Comparison of ENCODE assay signal across 18 cellular contexts in the genomic region with DNA sequence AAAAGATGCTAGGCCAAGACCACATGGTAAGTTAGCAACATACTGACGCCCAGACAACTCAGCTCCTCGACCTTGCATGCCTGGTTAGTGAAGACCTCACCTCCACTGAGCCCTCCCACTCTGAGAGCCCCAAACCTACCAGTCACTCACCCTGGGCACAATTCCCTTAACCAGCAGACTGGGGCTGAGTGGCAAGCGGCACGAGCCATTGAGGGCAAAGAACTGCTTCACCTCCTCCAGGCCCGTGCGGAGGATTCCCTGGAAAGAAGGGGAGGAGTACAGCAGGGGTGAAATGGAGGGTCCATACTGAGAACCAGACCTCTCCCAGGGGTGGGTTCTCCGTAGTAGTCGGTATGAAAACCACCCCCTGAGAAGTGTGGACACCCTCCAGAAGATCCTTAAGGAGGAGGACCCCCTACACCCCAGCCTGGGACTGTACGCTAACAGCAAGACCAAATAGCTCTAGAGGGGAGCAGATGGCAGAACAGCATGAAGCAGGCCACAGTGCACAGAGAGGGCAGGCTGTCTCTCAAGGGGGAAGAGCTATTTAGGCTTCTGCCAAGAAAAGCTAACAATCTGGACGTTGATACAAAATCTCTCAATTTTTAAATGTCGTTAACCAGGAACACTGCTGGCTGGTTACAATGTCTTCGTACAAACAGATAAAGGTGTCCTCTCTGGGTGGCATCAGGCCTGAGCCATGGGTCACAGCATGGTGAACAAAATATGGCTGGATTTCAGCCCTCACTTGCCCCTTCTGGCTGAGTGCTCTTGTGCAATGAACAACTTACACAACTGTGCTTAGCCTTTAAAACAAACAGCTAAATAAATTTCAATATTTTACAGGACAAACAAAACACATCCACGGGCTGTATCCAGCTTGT. TPM values are rescaled to one million over a fixed set of nuclear protein-coding genes. Genes with fewer than 3 reads are reported as not detected.
A peak's percentile ranks its signal among the peaks of the same experiment; 100 is the strongest.
DNase-seq lines count a peak whose midpoint lies in the region; ATAC-seq, FAIRE-seq and TF ChIP-seq lines count a peak whose summit lies in the region.
"Had no signal": no experiment of that assay in that cellular context is flagged by ENCODE, and none has a peak within 500 bp of the region (broad histone marks: within the 10 kb centered on the region; RNA-seq: fewer than 3 reads in every experiment).

No MANE protein-coding gene starts in this region.

- ATAC-seq in HepG2 = no peak
- peak; percentile 55 for ATAC-seq in aorta (ENCODE audit: low FRiP score)
- no peak for ATAC-seq in naive thymus-derived CD4-positive, alpha-beta T cell

- TF ChIP-seq RAD21 in liver (IDR thresholded peaks at IDR 0.05) (peak in 1 of 2 donors; percentile 22), HepG2 (CRISPR knock-in tag; IDR thresholded peaks at IDR 0.05) (no peak)

- POLR2A ChIA-PET in HepG2 (lab: Yijun Ruan, JAX) = no interaction called here
- POLR2A ChIA-PET in naive thymus-derived CD4-positive, alpha-beta T cell (lab: Charles Lee) = interaction anchor here (1.0 to 3.4 kb wide), 3 partner anchors 52 to 63 kb away, joined by 4 to 16 read pairs (median 4); a partner anchor contains a TSS

- DNase-seq in HepG2 (ENCODE audit: low spot score) (no peak), glutamatergic neuron (peak; percentile 49), aorta (peak in 1 of 2 donors; percentile 56), HAP-1 (ENCODE audit: low spot score in 2 of 2) (no peak), transverse colon (no peak)
- no peak for DNase-seq in naive thymus-derived CD4-positive, alpha-beta T cell
- DNase-seq: activated B cell treated with CpG ODN at 0.5 μM for 24 hours, EL, foreskin fibroblast, kidney glomerular epithelial cell, NCI-H226, nucleus accumbens, SIG-M5 had no signal

- peaks cover 33% of the 10 kb centered on the region for H3K9me3 Mint-ChIP-seq in glutamatergic neuron (ENCODE audit: unreplicated experiment)
- peaks cover 0 to 1% (median 0%) of the 10 kb centered on the region in 11 donors for H3K9me3 Mint-ChIP-seq in naive thymus-derived CD4-positive, alpha-beta T cell
- H3K9me3 Mint-ChIP-seq: activated B cell treated with CpG ODN at 0.5 μM for 24 hours; activated T-helper 1 cell treated with anti-CD3 and anti-CD28 coated beads, Interleukin-12 subunit alpha, Interleukin-12 subunit beta, Interleukin-2, Interleukin-4 antibody, amounts not matched to agents 30 ng/mL and 10 ng/mL and 1 ng/mL, durations not matched to agents 14 hours and 24 hours and 36 hours had no signal

- WGBS in liver = 77% methylated on average over 13 of the region's 13 CpGs
- 85% methylated on average over 12 of the region's 13 CpGs for WGBS in HepG2 (ENCODE audit: low lambda C conversion rate)
- 26 to 31% methylated on average over 13 of the region's 13 CpGs for WGBS in aorta, 2 donors
- WGBS in transverse colon (ENCODE audit: low coverage in 1 of 2), 2 donors = 80 to 84% methylated on average over 2 to 13 of the region's 13 CpGs

- H3K79me2 ChIP-seq in HepG2 (ENCODE audit: insufficient read depth, low read length) = no peaks in the 10 kb centered on the region

- H3K4me1 ChIP-seq in liver (ENCODE audit: control insufficient read depth in 4 of 4, insufficient read depth in 4 of 4, low read length in 3 of 4) = peaks cover 5 to 28% (median 18%) of the 10 kb centered on the region in 4 donors
- no peaks in the 10 kb centered on the region for H3K4me1 ChIP-seq in HepG2 (ENCODE audit: insufficient read depth, low read length)
- peaks cover 30% of the 10 kb centered on the region for H3K4me1 ChIP-seq in rectal smooth muscle tissue (ENCODE audit: control insufficient read depth, insufficient read depth, low read length)
- H3K4me1 ChIP-seq in aorta (ENCODE audit: control insufficient read depth in 1 of 2, insufficient read depth in 2 of 2, low read length in 2 of 2) = peaks cover 0 to 8% of the 10 kb centered on the region in 2 donors
- no peaks in the 10 kb centered on the region for H3K4me1 ChIP-seq in HAP-1
- peaks cover 0 to 8% of the 10 kb centered on the region in 2 donors for H3K4me1 ChIP-seq in naive thymus-derived CD4-positive, alpha-beta T cell (ENCODE audit: control insufficient read depth in 2 of 2, insufficient read depth in 2 of 2, low read length in 2 of 2)
- peaks cover 6 to 28% (median 12%) of the 10 kb centered on the region in 4 donors for H3K4me1 ChIP-seq in transverse colon

- BruUV-seq in HepG2 (replicated peaks; lab: Mats Ljungman, UMichigan) = no TSS peak

- H3K27ac Mint-ChIP-seq in glutamatergic neuron (ENCODE audit: unreplicated experiment) = peak overlapping the region; percentile 91
- H3K27ac Mint-ChIP-seq in naive thymus-derived CD4-positive, alpha-beta T cell = peak overlapping the region in 1 of 9 donors; percentile 17

- peak overlapping the region; percentile 0 to 46 for H3K27ac ChIP-seq in liver (ENCODE audit: low read depth in 1 of 2, low read length in 2 of 2)
- H3K27ac ChIP-seq in HepG2 (ENCODE audit: extremely low read length, insufficient read depth, low read length) = no peak overlapping the region
- H3K27ac ChIP-seq in rectal smooth muscle tissue (ENCODE audit: low read depth, low read length) = peak overlapping the region; percentile 62
- peak overlapping the region in 1 of 2 donors; percentile 70 for H3K27ac ChIP-seq in aorta (ENCODE audit: low read depth in 1 of 2, low read length in 2 of 2)
- no peak overlapping the region for H3K27ac ChIP-seq in naive thymus-derived CD4-positive, alpha-beta T cell (ENCODE audit: low read depth, low read length)
- peak overlapping the region in 1 of 4 donors; percentile 14 for H3K27ac ChIP-seq in transverse colon

- peaks cover 61% of the 10 kb centered on the region for H3K4me1 Mint-ChIP-seq in glutamatergic neuron (ENCODE audit: low read depth, unreplicated experiment)
- H3K4me1 Mint-ChIP-seq in naive thymus-derived CD4-positive, alpha-beta T cell = peaks cover 0 to 13% (median 5%) of the 10 kb centered on the region in 7 donors

- no peaks in the 10 kb centered on the region for H3K9me3 ChIP-seq in liver (ENCODE audit: control insufficient read depth in 4 of 4, low read length in 3 of 4)
- H3K9me3 ChIP-seq in HepG2 (ENCODE audit: low read length) = no peaks in the 10 kb centered on the region
- H3K9me3 ChIP-seq in aorta (ENCODE audit: control insufficient read depth, low read length) = no peaks in the 10 kb centered on the region
- no peaks in the 10 kb centered on the region for H3K9me3 ChIP-seq in HAP-1
- H3K9me3 ChIP-seq in naive thymus-derived CD4-positive, alpha-beta T cell (ENCODE audit: control insufficient read depth in 2 of 3, low read length in 3 of 3) = no peaks in the 10 kb centered on the region
- H3K9me3 ChIP-seq in transverse colon = no peaks in the 10 kb centered on the region

- peaks cover 0 to 6% (median 3%) of the 10 kb centered on the region in 4 donors for H3K36me3 ChIP-seq in liver (ENCODE audit: control insufficient read depth in 4 of 4, insufficient read depth in 3 of 4, low read depth in 1 of 4, low read length in 3 of 4)
- H3K36me3 ChIP-seq in HepG2 (replicated peaks in 1 of 2; ENCODE audit: control insufficient read depth in 1 of 2, insufficient read depth in 2 of 2, low read length in 2 of 2) = peaks cover 6 to 18% of the 10 kb centered on the region in 2 experiments; a peak in 4 of 5 replicates
- peaks cover 41% of the 10 kb centered on the region for H3K36me3 ChIP-seq in rectal smooth muscle tissue (ENCODE audit: control insufficient read depth, insufficient read depth, low read length)
- H3K36me3 ChIP-seq in aorta (ENCODE audit: control insufficient read depth in 1 of 2, insufficient read depth in 2 of 2, low read length in 1 of 2) = no peaks in the 10 kb centered on the region
- H3K36me3 ChIP-seq in HAP-1 (replicated peaks) = peaks cover 16% of the 10 kb centered on the region
- H3K36me3 ChIP-seq in naive thymus-derived CD4-positive, alpha-beta T cell (ENCODE audit: control insufficient read depth in 2 of 3, insufficient read depth in 3 of 3, low read length in 3 of 3) = peaks cover 6 to 88% (median 40%) of the 10 kb centered on the region in 3 experiments
- peaks cover 0 to 27% (median 4%) of the 10 kb centered on the region in 4 donors for H3K36me3 ChIP-seq in transverse colon

- no peak overlapping the region for H3K4me3 ChIP-seq in liver (ENCODE audit: low read depth in 1 of 3, low read length in 3 of 3)
- H3K4me3 ChIP-seq in HepG2 (replicated peaks in 1 of 3; ENCODE audit: insufficient read depth in 1 of 3, low read depth in 2 of 3, low read length in 3 of 3) = no peak overlapping the region
- no peak overlapping the region for H3K4me3 ChIP-seq in rectal smooth muscle tissue (ENCODE audit: low read length)
- no peak overlapping the region for H3K4me3 ChIP-seq in aorta (ENCODE audit: low read length in 2 of 2)
- no peak overlapping the region for H3K4me3 ChIP-seq in HAP-1
- no peak overlapping the region for H3K4me3 ChIP-seq in naive thymus-derived CD4-positive, alpha-beta T cell (ENCODE audit: low read length)
- no peak overlapping the region for H3K4me3 ChIP-seq in transverse colon

- peak overlapping the region; percentile 36 for H3K4me3 Mint-ChIP-seq in glutamatergic neuron (ENCODE audit: unreplicated experiment)
- no peak overlapping the region for H3K4me3 Mint-ChIP-seq in naive thymus-derived CD4-positive, alpha-beta T cell
- H3K4me3 Mint-ChIP-seq: activated B cell treated with CpG ODN at 0.5 μM for 24 hours; activated T-helper 1 cell treated with anti-CD3 and anti-CD28 coated beads, Interleukin-12 subunit alpha, Interleukin-12 subunit beta, Interleukin-2, Interleukin-4 antibody, amounts not matched to agents 30 ng/mL and 10 ng/mL and 1 ng/mL, durations not matched to agents 14 hours and 24 hours and 36 hours had no signal

- TF ChIP-seq POLR2A in HepG2 (IDR thresholded peaks at IDR 0.05; ENCODE audit: insufficient read depth in 1 of 2, low read depth in 2 of 2, low read length in 2 of 2) (no peak), transverse colon (IDR thresholded peaks at IDR 0.05) (no peak)

- CTCF ChIA-PET in HepG2 (lab: Yijun Ruan, JAX; ENCODE audit: low intra/inter-chr PET ratio, low total read pairs) = no interaction called here
- CTCF ChIA-PET in naive thymus-derived CD4-positive, alpha-beta T cell (lab: Charles Lee) = interaction anchor here (0.6 to 22.5 kb wide), 4 partner anchors 11 to 984 kb away, joined by 3 to 434 read pairs (median 5); a partner anchor contains a TSS

- peaks cover 32% of the 10 kb centered on the region for H3K27me3 Mint-ChIP-seq in glutamatergic neuron (ENCODE audit: unreplicated experiment)
- no peaks in the 10 kb centered on the region for H3K27me3 Mint-ChIP-seq in naive thymus-derived CD4-positive, alpha-beta T cell
- H3K27me3 Mint-ChIP-seq: activated B cell treated with CpG ODN at 0.5 μM for 24 hours had no signal

- H3K27me3 ChIP-seq in liver (ENCODE audit: control insufficient read depth in 4 of 4, insufficient read depth in 4 of 4, low read length in 3 of 4) (no peaks in the 10 kb centered on the region), HepG2 (ENCODE audit: control insufficient read depth in 1 of 2, insufficient read depth in 2 of 2, low read length in 2 of 2) (no peaks in the 10 kb centered on the region), rectal smooth muscle tissue (ENCODE audit: control insufficient read depth, insufficient read depth, low read length) (no peaks in the 10 kb centered on the region), aorta (ENCODE audit: control insufficient read depth in 1 of 2, insufficient read depth in 2 of 2, low read length in 1 of 2) (no peaks in the 10 kb centered on the region), HAP-1 (ENCODE audit: low read depth) (no peaks in the 10 kb centered on the region), transverse colon (no peaks in the 10 kb centered on the region)
- H3K27me3 ChIP-seq in naive thymus-derived CD4-positive, alpha-beta T cell (ENCODE audit: control insufficient read depth in 2 of 2, insufficient read depth in 2 of 2, low read length in 2 of 2) = no peaks in the 10 kb centered on the region

- H2AFZ ChIP-seq in HepG2 (ENCODE audit: low read length) = no peak overlapping the region

- H3K9ac ChIP-seq in liver (ENCODE audit: low read depth in 1 of 2, low read length in 2 of 2) (no peak overlapping the region), HepG2 (ENCODE audit: insufficient read depth, low read depth, low read length) (no peak overlapping the region), rectal smooth muscle tissue (ENCODE audit: low read length) (no peak overlapping the region)

- no peak for FAIRE-seq in HepG2 (lab: Jason Lieb, UNC)
- FAIRE-seq: GM18507, urothelium cell line had no signal

- no peak for TF ChIP-seq CTCF in liver (IDR thresholded peaks at IDR 0.05; ENCODE audit: low read depth, low read length, missing input control)
- no peak for TF ChIP-seq CTCF in HepG2 (CRISPR knock-in tag; IDR thresholded peaks at IDR 0.05)
- no peak for TF ChIP-seq CTCF in glutamatergic neuron (IDR thresholded peaks at IDR 0.05; ENCODE audit: partially characterized antibody, unreplicated experiment)
- no peak for TF ChIP-seq CTCF in transverse colon (IDR thresholded peaks at IDR 0.05)

- in situ Hi-C loops in HepG2 (cut with HindIII; ENCODE audit: extremely low pct_ligation_motif_present, low pct_unique_long_range_greater_than_20kb) = no loop called here
- in situ Hi-C loops in HAP-1 (cut with MboI; ENCODE audit: low sequenced_read_pairs) = no loop called here
- in situ Hi-C loops in transverse colon (cut with MboI; ENCODE audit: low pct_ligation_motif_present in 1 of 4, low pct_unique_long_range_greater_than_20kb in 1 of 4, low sequenced_read_pairs in 3 of 4) = loop anchor here in 3 of 4 donors (5.0 to 25.0 kb wide), 3 partner anchors 60 to 370 kb away; no protein-coding TSS in a partner anchor

- intact Hi-C loops in HepG2 (cut with micrococcal nuclease; ENCODE audit: unreplicated experiment) = no loop called here
- intact Hi-C loops in aorta (cut with DNase I) = no loop called here
- intact Hi-C loops in naive thymus-derived CD4-positive, alpha-beta T cell (cut with micrococcal nuclease) = no loop called here
- intact Hi-C loops in transverse colon (cut with DNase I; ENCODE audit: low total_unique reads) = no loop called here

- H4K20me1 ChIP-seq in HepG2 (ENCODE audit: insufficient read depth, low read length) = no peaks in the 10 kb centered on the region

- H3K36me3 Mint-ChIP-seq in glutamatergic neuron (ENCODE audit: unreplicated experiment) = peaks cover 13% of the 10 kb centered on the region
- H3K36me3 Mint-ChIP-seq in naive thymus-derived CD4-positive, alpha-beta T cell = peaks cover 8 to 63% (median 23%) of the 10 kb centered on the region in 5 donors

- no peak overlapping the region for H3K4me2 ChIP-seq in HepG2 (ENCODE audit: low read depth, low read length)

- TF ChIP-seq EP300 in HepG2 (IDR thresholded peaks at IDR 0.05; ENCODE audit: low read depth in 2 of 2, low read length in 2 of 2) (no peak), HepG2 (CRISPR knock-in tag; IDR thresholded peaks at IDR 0.05; ENCODE audit: borderline replicate concordance) (no peak), transverse colon (IDR thresholded peaks at IDR 0.05; ENCODE audit: low read depth) (no peak)

RNA-seq across cellular contexts. Expression of a gene that starts 31.0 kb away (rescaled TPM):
- total RNA-seq in liver (10 to 100 TPM; 36.7 to 54.0 TPM), HepG2 (2016; rRNA removed; fragmentation: Illumina TruSeq; extraction: Trizol) (20.1 and 23.8 TPM in 2 replicates), glutamatergic neuron (ENCODE audit: unreplicated experiment) (45.3 TPM), aorta (10 to 100 TPM; 39.3 to 59.9 TPM), transverse colon (10 to 100 TPM; 30.8 to 74.2 (median 54.5) TPM)
- polyA plus RNA-seq in liver (10 to 100 TPM; 13.0 to 15.5 TPM), HepG2 (2011; rRNA removed) (12.7 and 13.4 TPM in 2 replicates), aorta (10 to 100 TPM in 1 of 2 donors, 1 to 10 TPM in 1; 6.8 to 13.7 TPM)
- 2.1 and 2.7 TPM in 2 replicates for total RNA-seq in HepG2 (2016; cell fraction: cytosol; rRNA removed; fragmentation: Illumina TruSeq; extraction: Trizol; ENCODE audit: low read depth)
- 19.9 and 23.3 TPM in 2 replicates for total RNA-seq in HepG2 (2016; cell fraction: insoluble cytoplasmic fraction; rRNA removed; fragmentation: Illumina TruSeq; extraction: Trizol)
- 9.2 and 10.4 TPM in 2 replicates for total RNA-seq in HepG2 (2016; cell fraction: membrane; rRNA removed; fragmentation: Illumina TruSeq; extraction: Trizol)
- 29.0 and 33.5 TPM in 2 replicates for total RNA-seq in HepG2 (2016; cell fraction: nucleus; rRNA removed; fragmentation: Illumina TruSeq; extraction: Trizol)
- 9.5 and 11.8 TPM in 2 replicates for polyA plus RNA-seq in HepG2 (2011; cell fraction: cytosol; rRNA removed)
- polyA plus RNA-seq in HepG2 (2011; cell fraction: nucleus; rRNA removed) = 12.8 and 14.2 TPM in 2 replicates
- 13.8 and 16.0 TPM in 2 replicates for polyA plus RNA-seq in HepG2 (2012)
- 1.2 and 1.4 TPM in 2 replicates for polyA plus RNA-seq in HepG2 (2016; cell fraction: cytosol; fragmentation: Illumina TruSeq; extraction: Trizol; ENCODE audit: low read depth)
- polyA plus RNA-seq in HepG2 (2016; cell fraction: insoluble cytoplasmic fraction; fragmentation: Illumina TruSeq; extraction: Trizol; ENCODE audit: low read depth) = 15.8 and 16.0 TPM in 2 replicates
- 3.3 and 3.6 TPM in 2 replicates for polyA plus RNA-seq in HepG2 (2016; cell fraction: membrane; fragmentation: Illumina TruSeq; extraction: Trizol; ENCODE audit: low read depth)
- polyA plus RNA-seq in HepG2 (2016; cell fraction: nucleus; fragmentation: Illumina TruSeq; extraction: Trizol; ENCODE audit: insufficient read depth, low read depth) = 30.8 and 34.1 TPM in 2 replicates
- 29.5 and 115 TPM in 2 replicates for polyA minus RNA-seq in HepG2 (2011; rRNA and poly(A)+ RNA removed; ENCODE audit: low replicate concordance)
- polyA minus RNA-seq in HepG2 (2011; cell fraction: cytosol; rRNA and poly(A)+ RNA removed) = 25.9 and 34.1 TPM in 2 replicates
- polyA minus RNA-seq in HepG2 (2011; cell fraction: nucleus; rRNA and poly(A)+ RNA removed) = 43.4 and 52.2 TPM in 2 replicates
- 100 to 1,000 TPM in 2 of 5 experiments, 10 to 100 TPM in 3; 69.5 to 175 (median 73.0) TPM for total RNA-seq in naive thymus-derived CD4-positive, alpha-beta T cell
- polyA plus RNA-seq in naive thymus-derived CD4-positive, alpha-beta T cell = 10 to 100 TPM; 14.1 to 19.3 TPM

RNA-seq across cellular contexts. Expression of a gene that starts 52.0 kb away (rescaled TPM):
- total RNA-seq in liver (10 to 100 TPM in 1 of 2 donors, 1 to 10 TPM in 1; 6.8 to 14.9 TPM), HepG2 (2016; rRNA removed; fragmentation: Illumina TruSeq; extraction: Trizol) (2.7 and 3.4 TPM in 2 replicates), glutamatergic neuron (ENCODE audit: unreplicated experiment) (156 TPM), aorta (10 to 100 TPM; 41.3 to 87.5 TPM), transverse colon (100 to 1,000 TPM in 2 of 4 donors, 10 to 100 TPM in 2; 61.9 to 181 (median 88.8) TPM)
- polyA plus RNA-seq in liver (1 to 10 TPM; 2.8 to 4.1 TPM), HepG2 (2011; rRNA removed) (4.2 and 4.5 TPM in 2 replicates), aorta (10 to 100 TPM in 1 of 2 donors, 1 to 10 TPM in 1; 9.3 to 12.4 TPM)
- 0.79 and 0.91 TPM in 2 replicates for total RNA-seq in HepG2 (2016; cell fraction: cytosol; rRNA removed; fragmentation: Illumina TruSeq; extraction: Trizol; ENCODE audit: low read depth)
- total RNA-seq in HepG2 (2016; cell fraction: insoluble cytoplasmic fraction; rRNA removed; fragmentation: Illumina TruSeq; extraction: Trizol) = 3.2 and 3.6 TPM in 2 replicates
- 2.0 TPM in 2 replicates for total RNA-seq in HepG2 (2016; cell fraction: membrane; rRNA removed; fragmentation: Illumina TruSeq; extraction: Trizol)
- 4.9 and 5.9 TPM in 2 replicates for total RNA-seq in HepG2 (2016; cell fraction: nucleus; rRNA removed; fragmentation: Illumina TruSeq; extraction: Trizol)
- polyA plus RNA-seq in HepG2 (2011; cell fraction: cytosol; rRNA removed) = 1.8 TPM in 2 replicates
- 4.8 and 8.7 TPM in 2 replicates for polyA plus RNA-seq in HepG2 (2011; cell fraction: nucleus; rRNA removed)
- 1.1 and 1.6 TPM in 2 replicates for polyA plus RNA-seq in HepG2 (2012)
- 0.19 and 0.27 TPM in 2 replicates for polyA plus RNA-seq in HepG2 (2016; cell fraction: cytosol; fragmentation: Illumina TruSeq; extraction: Trizol; ENCODE audit: low read depth)
- polyA plus RNA-seq in HepG2 (2016; cell fraction: insoluble cytoplasmic fraction; fragmentation: Illumina TruSeq; extraction: Trizol; ENCODE audit: low read depth) = 1.8 and 2.2 TPM in 2 replicates
- polyA plus RNA-seq in HepG2 (2016; cell fraction: membrane; fragmentation: Illumina TruSeq; extraction: Trizol; ENCODE audit: low read depth) = 0.45 and 0.54 TPM in 2 replicates
- 7.4 and 7.8 TPM in 2 replicates for polyA plus RNA-seq in HepG2 (2016; cell fraction: nucleus; fragmentation: Illumina TruSeq; extraction: Trizol; ENCODE audit: insufficient read depth, low read depth)
- polyA minus RNA-seq in HepG2 (2011; rRNA and poly(A)+ RNA removed; ENCODE audit: low replicate concordance) = 19.9 and 128 TPM in 2 replicates
- 5.5 TPM in 2 replicates for polyA minus RNA-seq in HepG2 (2011; cell fraction: cytosol; rRNA and poly(A)+ RNA removed)
- 6.0 and 9.4 TPM in 2 replicates for polyA minus RNA-seq in HepG2 (2011; cell fraction: nucleus; rRNA and poly(A)+ RNA removed)
- 10 to 100 TPM; 26.8 to 41.9 (median 32.5) TPM for total RNA-seq in naive thymus-derived CD4-positive, alpha-beta T cell
- 1 to 10 TPM; 2.7 to 4.2 TPM for polyA plus RNA-seq in naive thymus-derived CD4-positive, alpha-beta T cell

Comparison
In these comparisons a context has a peak if more than half of its experiments do, and no peak if none do; other contexts are left out.
1. H3K27ac ChIP-seq: peak in liver (2 of 2) and rectal smooth muscle tissue (single experiment); none in HepG2 (single experiment) and naive thymus-derived CD4-positive, alpha-beta T cell (single experiment).
2. in situ Hi-C loops: an anchor here in transverse colon (5.0 to 25.0 kb wide); none called in HepG2 and HAP-1.